In the genomic region with DNA sequence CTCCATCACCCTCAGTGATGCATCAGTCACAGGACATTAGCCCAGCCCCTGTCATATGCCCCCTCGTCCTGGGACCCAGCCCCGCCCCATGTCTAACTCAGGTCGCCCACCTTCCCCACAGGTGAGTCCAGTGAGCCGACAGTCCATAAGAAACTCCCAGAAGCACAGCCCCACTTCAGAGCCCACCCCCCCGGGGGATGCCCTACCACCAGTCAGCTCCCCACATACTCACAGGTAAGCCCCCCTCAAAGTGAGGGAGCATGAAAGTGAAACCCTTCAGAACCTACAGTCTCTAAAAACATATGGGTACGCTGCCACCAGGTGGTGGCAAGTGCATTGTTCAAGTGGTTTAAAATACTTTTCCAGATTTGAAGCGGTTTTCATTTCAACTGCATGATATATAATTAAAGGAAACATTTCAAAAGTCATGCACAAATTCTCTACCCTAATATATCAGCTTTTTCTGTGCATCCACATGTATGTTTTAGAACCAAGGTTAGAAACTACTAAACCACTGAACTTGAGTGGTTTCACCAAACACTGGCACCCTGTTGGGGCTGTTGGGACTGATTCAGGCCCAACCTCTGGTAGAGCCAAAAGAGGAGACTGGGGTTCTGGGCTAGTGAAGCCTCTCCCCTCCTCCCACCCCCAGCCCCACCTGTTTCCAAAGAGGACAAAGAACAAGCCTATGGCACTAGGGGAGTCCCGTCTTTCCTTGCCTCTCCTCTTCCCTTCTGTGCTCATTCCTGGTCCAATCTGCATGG, we compare ENCODE assay signal across 8 cellular contexts. TPM values are rescaled to one million over a fixed set of nuclear protein-coding genes. Genes with fewer than 3 reads are reported as not detected.
DNase-seq lines count a peak whose midpoint lies in the region; ATAC-seq and TF ChIP-seq lines count a peak whose summit lies in the region.

No MANE protein-coding gene starts in this region.

- H3K79me2 ChIP-seq in neural progenitor cell (ENCODE audit: low read depth), result no peaks in the 10 kb centered on the region

- no peaks in the 10 kb centered on the region for H3K9me3 ChIP-seq in neural progenitor cell (ENCODE audit: low read depth)

- no peaks in the 10 kb centered on the region for H3K36me3 ChIP-seq in neural progenitor cell

- DNase-seq in NCI-H524 (lab: John Stamatoyannopoulos, UW) (peak; percentile 23 to 63), NCI-H524 treated with DMSO at 0.1 percent for 48 hours (lab: John Stamatoyannopoulos, UW) (no peak), MV-4-11 (lab: John Stamatoyannopoulos, UW) (peak; percentile 53), endothelial cell (ENCODE audit: low spot score) (no peak), neural progenitor cell (ENCODE audit: low spot score) (peak; percentile 57), nephron progenitor cell (no peak)
- peak; percentile 32 to 56 for DNase-seq in activated CD4-positive, alpha-beta T cell treated with anti-CD3 and anti-CD28 coated beads for 4 hours

- H3K4me3 ChIP-seq in neural progenitor cell, result no peak overlapping the region

- H3K4me2 ChIP-seq in neural progenitor cell, result no peak overlapping the region

- H3K9ac ChIP-seq in neural progenitor cell, result no peak overlapping the region

- H3K27ac Mint-ChIP-seq in endothelial cell (ENCODE audit: unreplicated experiment) (no peak overlapping the region), neural progenitor cell (no peak overlapping the region), nephron progenitor cell (no peak overlapping the region)

- ATAC-seq in GM21526 (IDR thresholded peaks at IDR 0.05; ENCODE audit: low FRiP score, unreplicated experiment), result no peak

- TF ChIP-seq CTCF in endothelial cell (IDR thresholded peaks at IDR 0.05; ENCODE audit: unreplicated experiment) (peak; percentile 76), neural progenitor cell (IDR thresholded peaks at IDR 0.05) (peak; percentile 66), nephron progenitor cell (IDR thresholded peaks at IDR 0.05) (no peak)

- H3K9me3 Mint-ChIP-seq in endothelial cell (ENCODE audit: unreplicated experiment) (no peaks in the 10 kb centered on the region), neural progenitor cell (peaks cover 2% of the 10 kb centered on the region), nephron progenitor cell (no peaks in the 10 kb centered on the region)

- peaks cover 10% of the 10 kb centered on the region for H3K4me1 ChIP-seq in neural progenitor cell

- H3F3A ChIP-seq in neural progenitor cell (ENCODE audit: low read depth), result peaks cover 24% of the 10 kb centered on the region

- H3K36me3 Mint-ChIP-seq in endothelial cell (ENCODE audit: low read depth, unreplicated experiment) (no peaks in the 10 kb centered on the region), neural progenitor cell (no peaks in the 10 kb centered on the region), nephron progenitor cell (ENCODE audit: low read depth) (no peaks in the 10 kb centered on the region)

- no peaks in the 10 kb centered on the region for H3K4me1 Mint-ChIP-seq in endothelial cell (ENCODE audit: unreplicated experiment)
- H3K4me1 Mint-ChIP-seq in neural progenitor cell, result peaks cover 16% of the 10 kb centered on the region
- H3K4me1 Mint-ChIP-seq in nephron progenitor cell, result peaks cover 15% of the 10 kb centered on the region

- H3K4me3 Mint-ChIP-seq in endothelial cell (ENCODE audit: unreplicated experiment), result peak overlapping the region; percentile 42
- H3K4me3 Mint-ChIP-seq in neural progenitor cell, result no peak overlapping the region
- no peak overlapping the region for H3K4me3 Mint-ChIP-seq in nephron progenitor cell

- H3K27me3 Mint-ChIP-seq in endothelial cell (ENCODE audit: unreplicated experiment) (peaks cover 13% of the 10 kb centered on the region), neural progenitor cell (ENCODE audit: insufficient read depth, low read depth) (peaks cover 31% of the 10 kb centered on the region), nephron progenitor cell (ENCODE audit: low read depth, poor library complexity) (peaks cover 84% of the 10 kb centered on the region)

- peaks cover 5% of the 10 kb centered on the region for H4K20me1 ChIP-seq in neural progenitor cell (ENCODE audit: low read depth)

- H3K27ac ChIP-seq in neural progenitor cell, result no peak overlapping the region

- no peak overlapping the region for H2AFZ ChIP-seq in neural progenitor cell (replicated peaks)

- peaks cover 51% of the 10 kb centered on the region for H3K27me3 ChIP-seq in neural progenitor cell

RNA-seq across cellular contexts. Expression of a gene that starts 17.3 kb away (rescaled TPM):
- total RNA-seq in endothelial cell (ENCODE audit: unreplicated experiment), result 8.0 TPM
- 3.3 and 11.0 TPM in 2 replicates for total RNA-seq in neural progenitor cell (ENCODE audit: low replicate concordance)

RNA-seq across cellular contexts. Expression of a gene that starts 24.0 kb away (rescaled TPM):
- 123 TPM for total RNA-seq in endothelial cell (ENCODE audit: unreplicated experiment)
- total RNA-seq in neural progenitor cell (ENCODE audit: low replicate concordance), result 101 and 114 TPM in 2 replicates

RNA-seq across cellular contexts. Expression of a gene that starts 27.7 kb away (rescaled TPM):
- total RNA-seq in endothelial cell (ENCODE audit: unreplicated experiment) (22.9 TPM), neural progenitor cell (ENCODE audit: low replicate concordance) (38.7 and 42.7 TPM in 2 replicates)

RNA-seq across cellular contexts. Expression of a gene that starts 28.3 kb away (rescaled TPM):
- total RNA-seq in endothelial cell (ENCODE audit: unreplicated experiment), result 118 TPM
- 38.4 and 66.4 TPM in 2 replicates for total RNA-seq in neural progenitor cell (ENCODE audit: low replicate concordance)

RNA-seq across cellular contexts. Expression of a gene that starts 54.0 kb away (rescaled TPM):
- 36.5 TPM for total RNA-seq in endothelial cell (ENCODE audit: unreplicated experiment)
- 24.1 and 52.9 TPM in 2 replicates for total RNA-seq in neural progenitor cell (ENCODE audit: low replicate concordance)

Comparison
In these comparisons a context has a peak if more than half of its experiments do, and no peak if none do; other contexts are left out.
1. DNase-seq: peak in NCI-H524 (2 of 2), MV-4-11 (single experiment), activated CD4-positive, alpha-beta T cell treated with anti-CD3 and anti-CD28 coated beads for 4 hours (2 of 2) and neural progenitor cell (single experiment); none in NCI-H524 treated with DMSO at 0.1 percent for 48 hours (single experiment), endothelial cell (single experiment) and nephron progenitor cell (single experiment).